Comparison of ENCODE assay signal across 8 cellular contexts in the genomic region with DNA sequence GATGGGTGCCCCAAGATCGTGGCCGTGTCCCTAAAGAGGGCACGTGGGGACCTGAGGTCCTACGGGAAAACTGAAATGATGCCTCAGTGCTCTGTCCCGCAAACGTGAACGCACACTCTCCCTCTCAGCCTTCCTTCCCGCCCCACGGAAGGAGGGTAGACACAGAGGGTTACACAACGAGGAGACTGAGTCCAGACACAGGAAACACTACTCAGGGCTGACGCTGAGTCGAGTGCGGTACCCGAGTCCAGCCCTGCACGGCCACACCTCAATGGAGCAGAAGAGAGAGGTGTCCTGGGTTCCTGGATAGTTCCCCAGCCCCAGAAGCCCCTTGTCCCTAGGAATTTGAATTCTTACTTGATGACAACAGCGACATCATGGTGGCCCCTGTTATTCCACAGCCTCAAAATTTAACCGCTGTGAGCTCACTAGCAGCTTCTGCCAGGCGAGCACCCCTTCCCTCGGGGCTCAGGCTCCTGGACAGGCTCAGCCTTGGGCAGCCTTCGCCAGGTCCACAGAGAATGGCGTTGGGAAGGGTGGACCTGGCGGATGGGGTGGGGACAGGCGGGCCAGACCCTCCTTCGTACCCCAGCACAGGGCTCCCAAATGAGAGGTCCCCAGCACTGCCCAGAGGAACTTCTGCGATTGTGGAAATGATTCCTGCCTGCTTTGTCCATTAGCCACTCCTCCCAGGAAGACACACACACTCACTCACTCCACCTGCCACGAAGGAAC. TPM values are rescaled to one million over a fixed set of nuclear protein-coding genes. Genes with fewer than 3 reads are reported as not detected.
DNase-seq lines count a peak whose midpoint lies in the region; ATAC-seq, FAIRE-seq and TF ChIP-seq lines count a peak whose summit lies in the region.

No MANE protein-coding gene starts in this region.

- CTCF ChIA-PET in SK-N-SH (lab: Yijun Ruan, JAX): interaction anchor here (0.8 to 2.9 kb wide), 10 partner anchors 9 to 141 kb away, joined by 4 to 31 read pairs (median 8); partner anchors contain the start of gene CAPN10
- CTCF ChIA-PET in mammary epithelial cell (lab: Charles Lee; ENCODE audit: low non-redundant PET): interaction anchor here (0.5 to 1.4 kb wide), 4 partner anchors 13 to 414 kb away, joined by 3 to 6 read pairs (median 4); no protein-coding TSS in a partner anchor
- CTCF ChIA-PET in HepG2 (lab: Yijun Ruan, JAX; ENCODE audit: low intra/inter-chr PET ratio, low total read pairs): interaction anchor here (0.9 kb wide), 2 partner anchors 12 to 53 kb away, joined by 3 read pairs; no protein-coding TSS in a partner anchor

- in situ Hi-C loops in mammary epithelial cell (cut with MboI; ENCODE audit: low sequenced_read_pairs in 2 of 2) (no loop called here), HepG2 (cut with HindIII; ENCODE audit: extremely low pct_ligation_motif_present, low pct_unique_long_range_greater_than_20kb) (loop anchor here (25.0 kb wide), 1 partner anchor 645 kb away; no protein-coding TSS in a partner anchor)

- H3K79me2 ChIP-seq in SK-N-SH (ENCODE audit: insufficient read depth) (peaks cover 33% of the 10 kb centered on the region), mammary epithelial cell (ENCODE audit: insufficient read depth, low read length) (peaks cover 10% of the 10 kb centered on the region), HepG2 (ENCODE audit: insufficient read depth, low read length) (peaks cover 22% of the 10 kb centered on the region)

- dilution Hi-C loops in mammary epithelial cell (cut with HindIII; ENCODE audit: low sequenced_read_pairs): no loop called here

- no peaks in the 10 kb centered on the region for H3K9me3 ChIP-seq in SK-N-SH
- no peaks in the 10 kb centered on the region for H3K9me3 ChIP-seq in mammary epithelial cell (replicated peaks; ENCODE audit: insufficient read depth, low read length)
- H3K9me3 ChIP-seq in HepG2 (ENCODE audit: low read length): no peaks in the 10 kb centered on the region

- H3K27ac ChIP-seq in SK-N-SH (ENCODE audit: low read depth in 2 of 2, low read length in 1 of 2) (no peak overlapping the region; a peak in 2 of 4 replicates), mammary epithelial cell (ENCODE audit: insufficient read depth, low read depth, low read length) (peak overlapping the region; percentile 21), HepG2 (ENCODE audit: extremely low read length, insufficient read depth, low read length) (peak overlapping the region; percentile 61), temporal lobe (ENCODE audit: low read depth, low read length) (peak overlapping the region; percentile 83)

- TF ChIP-seq CTCF in SK-N-SH (IDR thresholded peaks at IDR 0.05) (no peak), mammary epithelial cell (conservative IDR thresholded peaks at IDR 0.05 in 1 of 2, IDR thresholded peaks at IDR 0.05 in 1 of 2; ENCODE audit: extremely low read depth in 1 of 2, insufficient read depth in 1 of 2, low read depth in 1 of 2, low read length in 2 of 2) (no peak), HepG2 (CRISPR knock-in tag; IDR thresholded peaks at IDR 0.05) (no peak; the same call in 1 of the 2 replicates)

- TF ChIP-seq RAD21 in SK-N-SH (IDR thresholded peaks at IDR 0.05; ENCODE audit: low read length) (no peak), HepG2 (CRISPR knock-in tag; IDR thresholded peaks at IDR 0.05) (no peak)

- H3K4me3 ChIP-seq in SK-N-SH (ENCODE audit: low read depth in 2 of 2, low read length in 1 of 2): peak overlapping the region; percentile 70 to 73
- peak overlapping the region; percentile 64 to 67 (median 65) for H3K4me3 ChIP-seq in mammary epithelial cell (replicated peaks in 1 of 3; ENCODE audit: insufficient read depth in 1 of 3, low read depth in 2 of 3, low read length in 3 of 3)
- H3K4me3 ChIP-seq in HepG2 (replicated peaks in 1 of 3; ENCODE audit: insufficient read depth in 1 of 3, low read depth in 2 of 3, low read length in 3 of 3): peak overlapping the region; percentile 66 to 87 (median 71)

- H4K20me1 ChIP-seq in SK-N-SH (ENCODE audit: insufficient read depth) (0 out of 2 replicates have a peak, but pooled peaks cover 12% of the 10 kb centered on the region), mammary epithelial cell (ENCODE audit: insufficient read depth, low read length) (no peaks in the 10 kb centered on the region), HepG2 (ENCODE audit: insufficient read depth, low read length) (no peaks in the 10 kb centered on the region; the same call in 1 of the 2 replicates)

- DNase-seq in GM12891 (ENCODE audit: insufficient read length, low spot score) (no peak), SK-N-SH (peak; percentile 41), mammary epithelial cell (no peak), HepG2 (ENCODE audit: low spot score) (no peak), NCI-H2171 (lab: John Stamatoyannopoulos, UW) (no peak), T1000 (lab: John Stamatoyannopoulos, UW) (no peak)

- ATAC-seq in HepG2 (peak; percentile 11), GM19395 (IDR thresholded peaks at IDR 0.05; ENCODE audit: unreplicated experiment) (no peak)

- H3K9ac ChIP-seq in SK-N-SH (peak overlapping the region; percentile 68), mammary epithelial cell (ENCODE audit: insufficient read depth, low read length) (no peak overlapping the region), HepG2 (ENCODE audit: insufficient read depth, low read depth, low read length) (peak overlapping the region; percentile 78)

- H3K27me3 ChIP-seq in SK-N-SH (ENCODE audit: insufficient read depth) (no peaks in the 10 kb centered on the region), mammary epithelial cell (ENCODE audit: insufficient read depth, low read length) (no peaks in the 10 kb centered on the region), HepG2 (ENCODE audit: control insufficient read depth in 1 of 2, insufficient read depth in 2 of 2, low read length in 2 of 2) (no peaks in the 10 kb centered on the region; a peak in 1 of 5 replicates)

- intact Hi-C loops in mammary epithelial cell (cut with micrococcal nuclease): loop anchor here (1.0 to 10.0 kb wide), 4 partner anchors 19 to 335 kb away; partner anchors contain the start of genes CAPN10 and GPC1
- intact Hi-C loops in HepG2 (cut with micrococcal nuclease; ENCODE audit: unreplicated experiment): loop anchor here (2.0 kb wide), 1 partner anchor 13 kb away; no protein-coding TSS in a partner anchor

- peaks cover 31 to 39% of the 10 kb centered on the region in 2 experiments; a peak in 3 of 4 replicates for H3K4me1 ChIP-seq in SK-N-SH (ENCODE audit: control insufficient read depth in 1 of 2, insufficient read depth in 2 of 2, low read depth in 1 of 2, low read length in 1 of 2)
- peaks cover 40% of the 10 kb centered on the region for H3K4me1 ChIP-seq in mammary epithelial cell (ENCODE audit: insufficient read depth, low read length)
- peaks cover 49% of the 10 kb centered on the region for H3K4me1 ChIP-seq in HepG2 (ENCODE audit: insufficient read depth, low read length)

- peaks cover 8% of the 10 kb centered on the region for H3F3A ChIP-seq in SK-N-SH (replicated peaks; ENCODE audit: insufficient read depth)

- H2AFZ ChIP-seq in SK-N-SH (ENCODE audit: low read depth): peak overlapping the region; percentile 81; the same call in 1 of the 2 replicates
- peak overlapping the region; percentile 87 for H2AFZ ChIP-seq in mammary epithelial cell (ENCODE audit: low read depth, low read length)
- H2AFZ ChIP-seq in HepG2 (ENCODE audit: low read length): no peak overlapping the region

- no peak for TF ChIP-seq POLR2A in GM12891 (IDR thresholded peaks at IDR 0.05; ENCODE audit: low read depth, low read length)
- TF ChIP-seq POLR2A in HepG2 (IDR thresholded peaks at IDR 0.05; ENCODE audit: insufficient read depth in 1 of 2, low read depth in 2 of 2, low read length in 2 of 2): peak in 1 of 2 experiments; percentile 41; a peak in 2 of 4 replicates

- H3K36me3 ChIP-seq in SK-N-SH (replicated peaks in 1 of 2; ENCODE audit: control insufficient read depth in 1 of 2, insufficient read depth in 2 of 2, low read length in 1 of 2) (peaks cover 3 to 6% of the 10 kb centered on the region in 2 experiments), mammary epithelial cell (ENCODE audit: insufficient read depth, low read length) (no peaks in the 10 kb centered on the region), HepG2 (replicated peaks in 1 of 2; ENCODE audit: control insufficient read depth in 1 of 2, insufficient read depth in 2 of 2, low read length in 2 of 2) (peaks cover under 1 to 7% of the 10 kb centered on the region in 2 experiments; a peak in 4 of 5 replicates)

- H3K4me2 ChIP-seq in SK-N-SH (peak overlapping the region; percentile 98), mammary epithelial cell (ENCODE audit: insufficient read depth, low read depth, low read length) (peak overlapping the region; percentile 96), HepG2 (ENCODE audit: low read depth, low read length) (peak overlapping the region; percentile 99)

- FAIRE-seq in GM12891 (lab: Jason Lieb, UNC): peak; percentile 20
- FAIRE-seq in HepG2 (lab: Jason Lieb, UNC): peak; percentile 39

- 34% methylated on average over 18 of the region's 26 CpGs for WGBS in SK-N-SH (ENCODE audit: low lambda C conversion rate)
- 38% methylated on average over 17 of the region's 26 CpGs for whole genome bisulfite sequencing in mammary epithelial cell (ENCODE audit: low coverage, missing lambda C conversion rate)
- under 1% methylated on average over 25 of the region's 26 CpGs for WGBS in HepG2 (ENCODE audit: low lambda C conversion rate)

- POLR2A ChIA-PET in SK-N-SH (lab: Yijun Ruan, JAX): interaction anchor here (2.6 kb wide), 1 partner anchor 19 kb away, joined by 18 read pairs; the partner anchor contains the start of gene CAPN10
- POLR2A ChIA-PET in HepG2 (lab: Yijun Ruan, JAX): interaction anchor here (1.0 to 7.2 kb wide), 8 partner anchors 8 to 311 kb away, joined by 3 to 149 read pairs (median 10); partner anchors contain the start of genes ANKMY1 and CAPN10

- no TSS peak for BruUV-seq in mammary epithelial cell (replicated peaks; lab: Mats Ljungman, UMichigan)
- BruUV-seq in HepG2 (replicated peaks; lab: Mats Ljungman, UMichigan): TSS peak; percentile 44

- H3K9me2 ChIP-seq in SK-N-SH: no peaks in the 10 kb centered on the region

- TF ChIP-seq EP300 in SK-N-SH (IDR thresholded peaks at IDR 0.05; ENCODE audit: borderline replicate concordance in 1 of 2, low read depth in 1 of 2, low read length in 1 of 2) (no peak), HepG2 (IDR thresholded peaks at IDR 0.05; ENCODE audit: low read depth in 2 of 2, low read length in 2 of 2) (no peak), HepG2 (CRISPR knock-in tag; IDR thresholded peaks at IDR 0.05; ENCODE audit: borderline replicate concordance) (no peak)

RNA-seq across cellular contexts. Expression of gene RNPEPL1, which starts 1.0 kb away (rescaled TPM):
- polyA plus RNA-seq in GM12891 (2012; ENCODE audit: low read depth, missing spikeins): 26.9 TPM
- polyA plus RNA-seq in SK-N-SH (2012; rRNA removed) (13.3 and 14.3 TPM in 2 replicates), mammary epithelial cell (12.8 TPM), HepG2 (2011; rRNA removed) (18.0 and 28.8 TPM in 2 replicates)
- polyA plus RNA-seq in SK-N-SH (2012; cell fraction: cytosol; rRNA removed): 4.9 and 9.6 TPM in 2 replicates
- 41.2 and 59.3 TPM in 2 replicates for polyA plus RNA-seq in SK-N-SH (2012; cell fraction: nucleus; rRNA removed)
- total RNA-seq in mammary epithelial cell (10 to 100 TPM; 12.5 to 40.6 TPM), HepG2 (2016; rRNA removed; fragmentation: Illumina TruSeq; extraction: Trizol) (13.0 and 27.6 TPM in 2 replicates), temporal lobe (7.1 TPM)
- polyA minus RNA-seq in mammary epithelial cell: 42.5 TPM
- total RNA-seq in HepG2 (2016; cell fraction: cytosol; rRNA removed; fragmentation: Illumina TruSeq; extraction: Trizol; ENCODE audit: low read depth): 21.9 and 24.8 TPM in 2 replicates
- total RNA-seq in HepG2 (2016; cell fraction: insoluble cytoplasmic fraction; rRNA removed; fragmentation: Illumina TruSeq; extraction: Trizol): 12.9 and 23.2 TPM in 2 replicates
- total RNA-seq in HepG2 (2016; cell fraction: membrane; rRNA removed; fragmentation: Illumina TruSeq; extraction: Trizol): 50.1 and 53.8 TPM in 2 replicates
- total RNA-seq in HepG2 (2016; cell fraction: nucleus; rRNA removed; fragmentation: Illumina TruSeq; extraction: Trizol): 17.5 and 21.9 TPM in 2 replicates
- 20.3 and 26.3 TPM in 2 replicates for polyA plus RNA-seq in HepG2 (2011; cell fraction: cytosol; rRNA removed)
- polyA plus RNA-seq in HepG2 (2011; cell fraction: nucleus; rRNA removed): 94.3 and 114 TPM in 2 replicates
- polyA plus RNA-seq in HepG2 (2012): 37.2 and 56.3 TPM in 2 replicates
- polyA plus RNA-seq in HepG2 (2016; cell fraction: cytosol; fragmentation: Illumina TruSeq; extraction: Trizol; ENCODE audit: low read depth): 43.4 and 46.1 TPM in 2 replicates
- 40.1 and 49.6 TPM in 2 replicates for polyA plus RNA-seq in HepG2 (2016; cell fraction: insoluble cytoplasmic fraction; fragmentation: Illumina TruSeq; extraction: Trizol; ENCODE audit: low read depth)
- polyA plus RNA-seq in HepG2 (2016; cell fraction: membrane; fragmentation: Illumina TruSeq; extraction: Trizol; ENCODE audit: low read depth): 85.0 and 102 TPM in 2 replicates
- polyA plus RNA-seq in HepG2 (2016; cell fraction: nucleus; fragmentation: Illumina TruSeq; extraction: Trizol; ENCODE audit: insufficient read depth, low read depth): 57.9 and 59.3 TPM in 2 replicates
- polyA minus RNA-seq in HepG2 (2011; rRNA and poly(A)+ RNA removed; ENCODE audit: low replicate concordance): 15.3 and 64.5 TPM in 2 replicates
- 55.0 and 57.6 TPM in 2 replicates for polyA minus RNA-seq in HepG2 (2011; cell fraction: cytosol; rRNA and poly(A)+ RNA removed)
- polyA minus RNA-seq in HepG2 (2011; cell fraction: nucleus; rRNA and poly(A)+ RNA removed): 18.6 and 21.0 TPM in 2 replicates

RNA-seq across cellular contexts. Expression of gene DUSP28, which starts 7.1 kb away (rescaled TPM):
- 6.9 TPM for polyA plus RNA-seq in GM12891 (2012; ENCODE audit: low read depth, missing spikeins)
- polyA plus RNA-seq in SK-N-SH (2012; rRNA removed) (4.1 and 6.4 TPM in 2 replicates), mammary epithelial cell (2.6 TPM), HepG2 (2011; rRNA removed) (6.7 and 8.6 TPM in 2 replicates)
- polyA plus RNA-seq in SK-N-SH (2012; cell fraction: cytosol; rRNA removed): 5.2 and 5.8 TPM in 2 replicates
- 4.5 and 5.9 TPM in 2 replicates for polyA plus RNA-seq in SK-N-SH (2012; cell fraction: nucleus; rRNA removed)
- total RNA-seq in mammary epithelial cell (1 to 10 TPM; 2.8 to 3.2 TPM), HepG2 (2016; rRNA removed; fragmentation: Illumina TruSeq; extraction: Trizol) (2.5 and 5.2 TPM in 2 replicates), temporal lobe (4.7 TPM)
- polyA minus RNA-seq in mammary epithelial cell: 0.62 TPM
- 4.5 and 4.9 TPM in 2 replicates for total RNA-seq in HepG2 (2016; cell fraction: cytosol; rRNA removed; fragmentation: Illumina TruSeq; extraction: Trizol; ENCODE audit: low read depth)
- 2.9 and 5.6 TPM in 2 replicates for total RNA-seq in HepG2 (2016; cell fraction: insoluble cytoplasmic fraction; rRNA removed; fragmentation: Illumina TruSeq; extraction: Trizol)
- 6.2 and 6.3 TPM in 2 replicates for total RNA-seq in HepG2 (2016; cell fraction: membrane; rRNA removed; fragmentation: Illumina TruSeq; extraction: Trizol)
- total RNA-seq in HepG2 (2016; cell fraction: nucleus; rRNA removed; fragmentation: Illumina TruSeq; extraction: Trizol): 7.1 TPM in 2 replicates
- 3.4 and 4.1 TPM in 2 replicates for polyA plus RNA-seq in HepG2 (2011; cell fraction: cytosol; rRNA removed)
- polyA plus RNA-seq in HepG2 (2011; cell fraction: nucleus; rRNA removed): 6.6 and 6.7 TPM in 2 replicates
- 5.4 and 6.8 TPM in 2 replicates for polyA plus RNA-seq in HepG2 (2012)
- polyA plus RNA-seq in HepG2 (2016; cell fraction: cytosol; fragmentation: Illumina TruSeq; extraction: Trizol; ENCODE audit: low read depth): 4.9 and 6.2 TPM in 2 replicates
- polyA plus RNA-seq in HepG2 (2016; cell fraction: insoluble cytoplasmic fraction; fragmentation: Illumina TruSeq; extraction: Trizol; ENCODE audit: low read depth): 3.9 and 4.1 TPM in 2 replicates
- 5.5 and 7.1 TPM in 2 replicates for polyA plus RNA-seq in HepG2 (2016; cell fraction: membrane; fragmentation: Illumina TruSeq; extraction: Trizol; ENCODE audit: low read depth)
- 11.1 and 15.5 TPM in 2 replicates for polyA plus RNA-seq in HepG2 (2016; cell fraction: nucleus; fragmentation: Illumina TruSeq; extraction: Trizol; ENCODE audit: insufficient read depth, low read depth)
- 2.8 and 4.2 TPM in 2 replicates for polyA minus RNA-seq in HepG2 (2011; rRNA and poly(A)+ RNA removed; ENCODE audit: low replicate concordance)
- polyA minus RNA-seq in HepG2 (2011; cell fraction: cytosol; rRNA and poly(A)+ RNA removed): 1.7 and 2.2 TPM in 2 replicates
- polyA minus RNA-seq in HepG2 (2011; cell fraction: nucleus; rRNA and poly(A)+ RNA removed): 11.5 and 12.3 TPM in 2 replicates

RNA-seq across cellular contexts. Expression of gene ANKMY1, which starts 9.5 kb away (rescaled TPM):
- polyA plus RNA-seq in GM12891 (2012; ENCODE audit: low read depth, missing spikeins): 8.3 TPM
- polyA plus RNA-seq in SK-N-SH (2012; rRNA removed): 12.1 and 15.9 TPM in 2 replicates
- polyA plus RNA-seq in SK-N-SH (2012; cell fraction: cytosol; rRNA removed): 5.0 and 7.1 TPM in 2 replicates
- polyA plus RNA-seq in SK-N-SH (2012; cell fraction: nucleus; rRNA removed): 56.7 and 59.6 TPM in 2 replicates
- total RNA-seq in mammary epithelial cell: 10 to 100 TPM in 1 of 2 donors, 1 to 10 TPM in 1; 7.7 to 11.7 TPM
- polyA plus RNA-seq in mammary epithelial cell: 4.1 TPM
- polyA minus RNA-seq in mammary epithelial cell: 5.7 TPM
- total RNA-seq in HepG2 (2016; rRNA removed; fragmentation: Illumina TruSeq; extraction: Trizol): 7.3 and 11.7 TPM in 2 replicates
- 9.7 and 12.6 TPM in 2 replicates for total RNA-seq in HepG2 (2016; cell fraction: cytosol; rRNA removed; fragmentation: Illumina TruSeq; extraction: Trizol; ENCODE audit: low read depth)
- total RNA-seq in HepG2 (2016; cell fraction: insoluble cytoplasmic fraction; rRNA removed; fragmentation: Illumina TruSeq; extraction: Trizol): 8.8 and 12.4 TPM in 2 replicates
- 10.6 and 11.9 TPM in 2 replicates for total RNA-seq in HepG2 (2016; cell fraction: membrane; rRNA removed; fragmentation: Illumina TruSeq; extraction: Trizol)
- 23.2 and 30.1 TPM in 2 replicates for total RNA-seq in HepG2 (2016; cell fraction: nucleus; rRNA removed; fragmentation: Illumina TruSeq; extraction: Trizol)
- 18.8 and 20.5 TPM in 2 replicates for polyA plus RNA-seq in HepG2 (2011; rRNA removed)
- polyA plus RNA-seq in HepG2 (2011; cell fraction: cytosol; rRNA removed): 11.7 and 12.1 TPM in 2 replicates
- 55.1 and 66.4 TPM in 2 replicates for polyA plus RNA-seq in HepG2 (2011; cell fraction: nucleus; rRNA removed)
- polyA plus RNA-seq in HepG2 (2012): 8.0 and 8.9 TPM in 2 replicates
- polyA plus RNA-seq in HepG2 (2016; cell fraction: cytosol; fragmentation: Illumina TruSeq; extraction: Trizol; ENCODE audit: low read depth): 2.6 and 3.4 TPM in 2 replicates
- polyA plus RNA-seq in HepG2 (2016; cell fraction: insoluble cytoplasmic fraction; fragmentation: Illumina TruSeq; extraction: Trizol; ENCODE audit: low read depth): 7.8 and 8.8 TPM in 2 replicates
- polyA plus RNA-seq in HepG2 (2016; cell fraction: membrane; fragmentation: Illumina TruSeq; extraction: Trizol; ENCODE audit: low read depth): 4.9 and 6.3 TPM in 2 replicates
- polyA plus RNA-seq in HepG2 (2016; cell fraction: nucleus; fragmentation: Illumina TruSeq; extraction: Trizol; ENCODE audit: insufficient read depth, low read depth): 30.4 and 35.4 TPM in 2 replicates
- 41.3 and 43.1 TPM in 2 replicates for polyA minus RNA-seq in HepG2 (2011; rRNA and poly(A)+ RNA removed; ENCODE audit: low replicate concordance)
- 6.0 and 6.9 TPM in 2 replicates for polyA minus RNA-seq in HepG2 (2011; cell fraction: cytosol; rRNA and poly(A)+ RNA removed)
- 52.8 and 56.1 TPM in 2 replicates for polyA minus RNA-seq in HepG2 (2011; cell fraction: nucleus; rRNA and poly(A)+ RNA removed)
- total RNA-seq in temporal lobe: 7.1 TPM

RNA-seq across cellular contexts. Expression of gene CAPN10, which starts 19.2 kb away (rescaled TPM):
- 15.6 TPM for polyA plus RNA-seq in GM12891 (2012; ENCODE audit: low read depth, missing spikeins)
- polyA plus RNA-seq in SK-N-SH (2012; rRNA removed): 24.0 and 28.1 TPM in 2 replicates
- 7.5 and 13.2 TPM in 2 replicates for polyA plus RNA-seq in SK-N-SH (2012; cell fraction: cytosol; rRNA removed)
- 110 and 163 TPM in 2 replicates for polyA plus RNA-seq in SK-N-SH (2012; cell fraction: nucleus; rRNA removed)
- 10 to 100 TPM; 16.0 to 27.7 TPM for total RNA-seq in mammary epithelial cell
- 8.9 TPM for polyA plus RNA-seq in mammary epithelial cell
- polyA minus RNA-seq in mammary epithelial cell: 4.7 TPM
- 16.5 and 32.4 TPM in 2 replicates for total RNA-seq in HepG2 (2016; rRNA removed; fragmentation: Illumina TruSeq; extraction: Trizol)
- 18.3 and 20.3 TPM in 2 replicates for total RNA-seq in HepG2 (2016; cell fraction: cytosol; rRNA removed; fragmentation: Illumina TruSeq; extraction: Trizol; ENCODE audit: low read depth)
- total RNA-seq in HepG2 (2016; cell fraction: insoluble cytoplasmic fraction; rRNA removed; fragmentation: Illumina TruSeq; extraction: Trizol): 16.1 and 35.0 TPM in 2 replicates
- total RNA-seq in HepG2 (2016; cell fraction: membrane; rRNA removed; fragmentation: Illumina TruSeq; extraction: Trizol): 28.2 and 28.4 TPM in 2 replicates
- total RNA-seq in HepG2 (2016; cell fraction: nucleus; rRNA removed; fragmentation: Illumina TruSeq; extraction: Trizol): 26.3 and 36.2 TPM in 2 replicates
- 27.6 and 40.7 TPM in 2 replicates for polyA plus RNA-seq in HepG2 (2011; rRNA removed)
- polyA plus RNA-seq in HepG2 (2011; cell fraction: cytosol; rRNA removed): 15.8 and 24.7 TPM in 2 replicates
- polyA plus RNA-seq in HepG2 (2011; cell fraction: nucleus; rRNA removed): 157 and 173 TPM in 2 replicates
- polyA plus RNA-seq in HepG2 (2012): 24.4 and 27.6 TPM in 2 replicates
- polyA plus RNA-seq in HepG2 (2016; cell fraction: cytosol; fragmentation: Illumina TruSeq; extraction: Trizol; ENCODE audit: low read depth): 9.1 and 9.4 TPM in 2 replicates
- polyA plus RNA-seq in HepG2 (2016; cell fraction: insoluble cytoplasmic fraction; fragmentation: Illumina TruSeq; extraction: Trizol; ENCODE audit: low read depth): 17.4 and 18.2 TPM in 2 replicates
- polyA plus RNA-seq in HepG2 (2016; cell fraction: membrane; fragmentation: Illumina TruSeq; extraction: Trizol; ENCODE audit: low read depth): 15.5 and 17.2 TPM in 2 replicates
- polyA plus RNA-seq in HepG2 (2016; cell fraction: nucleus; fragmentation: Illumina TruSeq; extraction: Trizol; ENCODE audit: insufficient read depth, low read depth): 59.4 and 61.4 TPM in 2 replicates
- 11.2 and 33.8 TPM in 2 replicates for polyA minus RNA-seq in HepG2 (2011; rRNA and poly(A)+ RNA removed; ENCODE audit: low replicate concordance)
- 10.8 TPM in 2 replicates for polyA minus RNA-seq in HepG2 (2011; cell fraction: cytosol; rRNA and poly(A)+ RNA removed)
- 50.0 and 57.6 TPM in 2 replicates for polyA minus RNA-seq in HepG2 (2011; cell fraction: nucleus; rRNA and poly(A)+ RNA removed)
- 18.2 TPM for total RNA-seq in temporal lobe

RNA-seq across cellular contexts. Expression of gene GPR35, which starts 58.0 kb away (rescaled TPM):
- 1.6 TPM for polyA plus RNA-seq in GM12891 (2012; ENCODE audit: low read depth, missing spikeins)
- polyA plus RNA-seq in SK-N-SH (2012; rRNA removed) (1.2 and 1.3 TPM in 2 replicates), mammary epithelial cell (0.06 TPM), HepG2 (2011; rRNA removed) (44.2 and 60.8 TPM in 2 replicates)
- 0.31 and 0.37 TPM in 2 replicates for polyA plus RNA-seq in SK-N-SH (2012; cell fraction: cytosol; rRNA removed)
- 8.6 and 12.4 TPM in 2 replicates for polyA plus RNA-seq in SK-N-SH (2012; cell fraction: nucleus; rRNA removed)
- total RNA-seq in mammary epithelial cell (under 1 TPM; 0.17 to 0.28 TPM), HepG2 (2016; rRNA removed; fragmentation: Illumina TruSeq; extraction: Trizol) (21.6 and 27.1 TPM in 2 replicates), temporal lobe (0.98 TPM)
- polyA minus RNA-seq in mammary epithelial cell: 2.1 TPM
- total RNA-seq in HepG2 (2016; cell fraction: cytosol; rRNA removed; fragmentation: Illumina TruSeq; extraction: Trizol; ENCODE audit: low read depth): 10.2 and 10.8 TPM in 2 replicates
- total RNA-seq in HepG2 (2016; cell fraction: insoluble cytoplasmic fraction; rRNA removed; fragmentation: Illumina TruSeq; extraction: Trizol): 21.3 and 26.9 TPM in 2 replicates
- total RNA-seq in HepG2 (2016; cell fraction: membrane; rRNA removed; fragmentation: Illumina TruSeq; extraction: Trizol): 25.5 and 33.7 TPM in 2 replicates
- 19.4 and 20.1 TPM in 2 replicates for total RNA-seq in HepG2 (2016; cell fraction: nucleus; rRNA removed; fragmentation: Illumina TruSeq; extraction: Trizol)
- 37.9 and 80.2 TPM in 2 replicates for polyA plus RNA-seq in HepG2 (2011; cell fraction: cytosol; rRNA removed)
- 150 and 165 TPM in 2 replicates for polyA plus RNA-seq in HepG2 (2011; cell fraction: nucleus; rRNA removed)
- polyA plus RNA-seq in HepG2 (2012): 34.0 and 39.9 TPM in 2 replicates
- polyA plus RNA-seq in HepG2 (2016; cell fraction: cytosol; fragmentation: Illumina TruSeq; extraction: Trizol; ENCODE audit: low read depth): 6.5 and 7.6 TPM in 2 replicates
- 14.4 and 15.8 TPM in 2 replicates for polyA plus RNA-seq in HepG2 (2016; cell fraction: insoluble cytoplasmic fraction; fragmentation: Illumina TruSeq; extraction: Trizol; ENCODE audit: low read depth)
- 17.8 and 17.9 TPM in 2 replicates for polyA plus RNA-seq in HepG2 (2016; cell fraction: membrane; fragmentation: Illumina TruSeq; extraction: Trizol; ENCODE audit: low read depth)
- polyA plus RNA-seq in HepG2 (2016; cell fraction: nucleus; fragmentation: Illumina TruSeq; extraction: Trizol; ENCODE audit: insufficient read depth, low read depth): 29.6 and 37.8 TPM in 2 replicates
- polyA minus RNA-seq in HepG2 (2011; rRNA and poly(A)+ RNA removed; ENCODE audit: low replicate concordance): 0.14 and 219 TPM in 2 replicates
- polyA minus RNA-seq in HepG2 (2011; cell fraction: cytosol; rRNA and poly(A)+ RNA removed): 44.3 and 46.7 TPM in 2 replicates
- polyA minus RNA-seq in HepG2 (2011; cell fraction: nucleus; rRNA and poly(A)+ RNA removed): 30.9 and 33.3 TPM in 2 replicates

Comparison
In these comparisons a context has a peak if more than half of its experiments do, and no peak if none do; other contexts are left out.
1. H3K27ac ChIP-seq: peak in mammary epithelial cell (single experiment), HepG2 (single experiment) and temporal lobe (single experiment); none in SK-N-SH (0 of 2).
2. Peak in every context shown above with its lines, with median percentiles within 50 percentile points of each other: H3K4me2 ChIP-seq and H3K4me3 ChIP-seq.